Comparison of ENCODE assay signal across 24 cellular contexts in genomic region chr7:96921771-96922170, GRCh38.
"Had no signal": no experiment of that assay in that cellular context is flagged by ENCODE, and none has a peak within 500 bp of the region (broad histone marks: within the 10 kb centered on the region; RNA-seq: fewer than 3 reads in every experiment).

No MANE protein-coding gene starts in this region.

- H3K4me3 ChIP-seq: coronary artery, esophagus muscularis mucosa, left ventricle myocardium inferior, lower lobe of right lung, psoas muscle, right lobe of liver, spleen, testis, tibial nerve had no signal

- DNase-seq: effector CD4-positive, alpha-beta T cell; endodermal cell; foreskin fibroblast; immature natural killer cell; kidney; left cardiac atrium; left ventricle myocardium inferior; lower lobe of right lung; mesenchymal stem cell; midbrain; nephron progenitor cell; psoas muscle; retina; right lobe of liver; spleen; stimulated activated CD4-positive, alpha-beta T cell treated with anti-CD3 and anti-CD28 coated beads, Interleukin-15, amount 100 ng/mL, for 24 hours; stimulated activated CD4-positive, alpha-beta T cell treated with anti-CD3 and anti-CD28 coated beads, Interleukin-1b, Interleukin-23, amount 100 ng/mL, for 48 hours; stimulated activated CD4-positive, alpha-beta T cell treated with anti-CD3 and anti-CD28 coated beads, Interleukin-4, amount 100 ng/mL, for 24 hours; testis had no signal

- H3K4me1 ChIP-seq: esophagus muscularis mucosa, left ventricle myocardium inferior, lower lobe of right lung, psoas muscle, right lobe of liver, spleen, testis, tibial nerve had no signal

- H3K27me3 ChIP-seq: neutrophil, right lobe of liver, testis, tibial nerve had no signal

- H3K36me3 ChIP-seq: esophagus muscularis mucosa, left ventricle myocardium inferior, lower lobe of right lung, neutrophil, right lobe of liver, spleen, tibial nerve had no signal

- FAIRE-seq: endothelial cell of umbilical vein, kidney had no signal

- H3K9me3 ChIP-seq: esophagus muscularis mucosa, left ventricle myocardium inferior, lower lobe of right lung, neutrophil, psoas muscle, right lobe of liver, spleen, testis, tibial nerve had no signal

- H3K27ac ChIP-seq: coronary artery, esophagus muscularis mucosa, left ventricle myocardium inferior, lower lobe of right lung, neutrophil, psoas muscle, right lobe of liver, spleen, testis, tibial nerve had no signal
